ENCODE assay signal across 18 cellular contexts in the genomic region with DNA sequence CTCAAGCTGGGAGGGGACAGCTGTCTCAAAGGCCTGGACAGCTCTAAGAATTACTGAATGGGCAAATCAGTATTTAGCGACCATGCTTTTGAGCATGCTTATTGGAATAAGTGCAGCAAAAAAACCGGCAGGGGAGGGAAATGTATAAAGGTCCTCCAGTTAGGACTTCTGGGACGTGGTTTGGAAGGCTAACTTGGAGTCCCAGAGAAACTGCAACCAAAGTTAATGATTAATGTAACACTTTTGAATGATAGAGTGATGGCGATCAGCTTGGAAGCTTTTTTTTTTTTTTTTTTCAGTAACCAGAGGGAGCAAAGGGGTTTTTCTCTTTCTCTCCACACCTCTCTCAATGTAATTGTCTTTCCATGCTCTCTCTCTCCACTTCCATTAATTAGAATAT.
A peak's percentile ranks its signal among the peaks of the same experiment; 100 is the strongest.
DNase-seq lines count a peak whose midpoint lies in the region; ATAC-seq and TF ChIP-seq lines count a peak whose summit lies in the region.
"Had no signal": no experiment of that assay in that cellular context is flagged by ENCODE, and none has a peak within 500 bp of the region (broad histone marks: within the 10 kb centered on the region; RNA-seq: fewer than 3 reads in every experiment).

No MANE protein-coding gene starts in this region.

- H3K79me2 ChIP-seq in PC-9 (ENCODE audit: low read depth) = no peaks in the 10 kb centered on the region

- H3K27me3 ChIP-seq in right lobe of liver (no peaks in the 10 kb centered on the region), PC-9 (ENCODE audit: insufficient read depth, low read depth) (peaks cover 7% of the 10 kb centered on the region; the same call in 1 of the 2 replicates)
- H3K27me3 ChIP-seq: BLaER1 treated with 17β-estradiol and CSF1 and Interleukin-3, amounts not matched to agents 10 nM and 100 nM had no signal

- ATAC-seq in right lobe of liver (peak; percentile 82 to 91 (median 86)), HG03095 (IDR thresholded peaks at IDR 0.05; ENCODE audit: unreplicated experiment) (no peak)
- ATAC-seq: A549, GM23338 had no signal

- H4K20me1 ChIP-seq in PC-9 (ENCODE audit: insufficient read depth) = no peaks in the 10 kb centered on the region
- H4K20me1 ChIP-seq: BLaER1 treated with 17β-estradiol and CSF1 and Interleukin-3, amounts not matched to agents 10 nM and 100 nM had no signal

- no peak overlapping the region for H2AFZ ChIP-seq in PC-9
- H2AFZ ChIP-seq: GM23338 had no signal

- H3K36me3 ChIP-seq in right lobe of liver (no peaks in the 10 kb centered on the region), PC-9 (ENCODE audit: low read depth) (no peaks in the 10 kb centered on the region)
- H3K36me3 ChIP-seq: BLaER1 treated with 17β-estradiol and CSF1 and Interleukin-3, amounts not matched to agents 10 nM and 100 nM had no signal

- no peak for TF ChIP-seq POLR2A in right lobe of liver (IDR thresholded peaks at IDR 0.05)

- CTCF ChIA-PET in PC-9 (lab: Charles Lee) = no interaction called here

- 28% methylated on average over 4 of the region's 4 CpGs for WGBS in right lobe of liver (ENCODE audit: insufficient coverage, low coverage, low lambda C conversion rate, missing lambda C conversion rate)

- TF ChIP-seq CTCF in right lobe of liver (IDR thresholded peaks at IDR 0.05) = no peak
- no peak for TF ChIP-seq CTCF in PC-9 (conservative IDR thresholded peaks at IDR 0.05)

- H3K9me2 ChIP-seq in PC-9 (ENCODE audit: insufficient read depth) = no peaks in the 10 kb centered on the region

- H3K9me3 ChIP-seq in right lobe of liver (no peaks in the 10 kb centered on the region), PC-9 (ENCODE audit: insufficient read depth, low read depth) (no peaks in the 10 kb centered on the region)
- H3K9me3 ChIP-seq: A549 had no signal

- no peaks in the 10 kb centered on the region for H3F3A ChIP-seq in PC-9 (ENCODE audit: insufficient read depth, low read depth)

- peaks cover 0 to 13% (median 0%) of the 10 kb centered on the region in 4 donors for H3K4me1 ChIP-seq in right lobe of liver
- no peaks in the 10 kb centered on the region for H3K4me1 ChIP-seq in PC-9 (replicated peaks; ENCODE audit: insufficient read depth)
- H3K4me1 ChIP-seq: A549; BLaER1 treated with 17β-estradiol and CSF1 and Interleukin-3, amounts not matched to agents 10 nM and 100 nM had no signal

- DNase-seq in DMS53 treated with DMSO at 0.1 percent for 48 hours (lab: John Stamatoyannopoulos, UW; ENCODE audit: unreplicated experiment) = peak; percentile 32
- peak; percentile 50 for DNase-seq in kidney tubule cell (ENCODE audit: low spot score)
- DNase-seq in right lobe of liver = peak in 1 of 3 donors; percentile 42
- no peak for DNase-seq in DMS114 treated with DMSO at 0.1 percent for 48 hours (lab: John Stamatoyannopoulos, UW; ENCODE audit: unreplicated experiment)
- DNase-seq in NCI-H446 (lab: John Stamatoyannopoulos, UW) = no peak
- no peak for DNase-seq in PC-9
- DNase-seq: AML-193; Calu3; CD4-positive, CD25-positive, alpha-beta regulatory T cell; DMS 273 treated with DMSO at 0.1 percent for 48 hours; DND-41; GDM1; H7; IMR-90 had no signal

- intact Hi-C loops in right lobe of liver (cut with DNase I) = no loop called here
- intact Hi-C loops in PC-9 (cut with micrococcal nuclease; ENCODE audit: unreplicated experiment) = no loop called here

- no TSS peak for BruUV-seq in PC-9 (replicated peaks; lab: Mats Ljungman, UMichigan)

- H3K4me3 ChIP-seq in right lobe of liver (no peak overlapping the region), PC-9 (no peak overlapping the region)
- H3K4me3 ChIP-seq: A549; BLaER1 treated with 17β-estradiol and CSF1 and Interleukin-3, amounts not matched to agents 10 nM and 100 nM; GM23338 had no signal

- no peak overlapping the region for H3K27ac ChIP-seq in right lobe of liver
- no peak overlapping the region for H3K27ac ChIP-seq in PC-9
- H3K27ac ChIP-seq: A549; BLaER1 treated with 17β-estradiol and CSF1 and Interleukin-3, amounts not matched to agents 10 nM and 100 nM had no signal

- POLR2A ChIA-PET in PC-9 (lab: Charles Lee; ENCODE audit: unreplicated experiment) = no interaction called here

- no peak overlapping the region for H3K4me2 ChIP-seq in PC-9
- H3K4me2 ChIP-seq: A549; BLaER1 treated with 17β-estradiol and CSF1 and Interleukin-3, amounts not matched to agents 10 nM and 100 nM; GM23338 had no signal

Comparison
In these comparisons a context has a peak if more than half of its experiments do, and no peak if none do; other contexts are left out.
1. DNase-seq: peak in DMS53 treated with DMSO at 0.1 percent for 48 hours (single experiment) and kidney tubule cell (single experiment); none in DMS114 treated with DMSO at 0.1 percent for 48 hours (single experiment), NCI-H446 (0 of 2) and PC-9 (0 of 2).